Comparison of ENCODE assay signal across 8 cellular contexts in genomic region chr6:159728552-159728951, GRCh38. TPM values are rescaled to one million over a fixed set of nuclear protein-coding genes. Genes with fewer than 3 reads are reported as not detected.
DNase-seq lines count a peak whose midpoint lies in the region; ATAC-seq and TF ChIP-seq lines count a peak whose summit lies in the region.

No MANE protein-coding gene starts in this region.

- intact Hi-C loops in CD14-positive monocyte (cut with micrococcal nuclease): loop anchor here (2.0 to 10.0 kb wide), 3 partner anchors 34 to 256 kb away; partner anchors contain the start of genes ACAT2 (in 2 of the 2) and SOD2 (in 1 of the 2)
- intact Hi-C loops in dendritic cell treated with granulocyte-macrophage colony-stimulating factor and Interleukin-4, amounts not matched to agents 40 ng/mL and 50 ng/mL, for 4 days (cut with micrococcal nuclease): loop anchor here (2.0 kb wide), 1 partner anchor 32 kb away; no protein-coding TSS in a partner anchor
- intact Hi-C loops in naive thymus-derived CD4-positive, alpha-beta T cell (cut with micrococcal nuclease): loop anchor here (2.0 to 10.0 kb wide), 4 partner anchors 16 to 1544 kb away; partner anchors contain the start of genes AGPAT4 (in 1 of the 2), EZR (in 1 of the 2) and TAGAP (in 1 of the 2)

- H3K4me3 ChIP-seq in naive thymus-derived CD4-positive, alpha-beta T cell (ENCODE audit: low read length): peak overlapping the region; percentile 89

- no peak for ATAC-seq in naive thymus-derived CD4-positive, alpha-beta T cell
- no peak for ATAC-seq in omental fat pad (ENCODE audit: low FRiP score)

- H3K4me1 Mint-ChIP-seq in CD14-positive monocyte: peaks cover 45% of the 10 kb centered on the region
- H3K4me1 Mint-ChIP-seq in dendritic cell treated with granulocyte-macrophage colony-stimulating factor and Interleukin-4, amounts not matched to agents 40 ng/mL and 50 ng/mL, for 4 days (ENCODE audit: low read depth): peaks cover 36% of the 10 kb centered on the region
- H3K4me1 Mint-ChIP-seq in naive thymus-derived CD4-positive, alpha-beta T cell: peaks cover 33 to 77% (median 66%) of the 10 kb centered on the region in 7 donors

- POLR2A ChIA-PET in naive thymus-derived CD4-positive, alpha-beta T cell (lab: Charles Lee): interaction anchor here (0.6 to 5.8 kb wide), 9 partner anchors 10 to 134 kb away, joined by 3 to 115 read pairs (median 4); partner anchors contain the start of genes ACAT2, MRPL18, SOD2 and TCP1

- H3K4me3 Mint-ChIP-seq in CD14-positive monocyte: peak overlapping the region; percentile 89 to 90
- peak overlapping the region; percentile 84 for H3K4me3 Mint-ChIP-seq in dendritic cell treated with granulocyte-macrophage colony-stimulating factor and Interleukin-4, amounts not matched to agents 40 ng/mL and 50 ng/mL, for 4 days
- H3K4me3 Mint-ChIP-seq in naive thymus-derived CD4-positive, alpha-beta T cell: peak overlapping the region; percentile 85 to 96 (median 92)

- H3K36me3 ChIP-seq in naive thymus-derived CD4-positive, alpha-beta T cell (ENCODE audit: control insufficient read depth in 2 of 3, insufficient read depth in 3 of 3, low read length in 3 of 3): peaks cover 0 to 5% (median 0%) of the 10 kb centered on the region in 3 experiments

- no peaks in the 10 kb centered on the region for H3K9me3 Mint-ChIP-seq in CD14-positive monocyte
- H3K9me3 Mint-ChIP-seq in dendritic cell treated with granulocyte-macrophage colony-stimulating factor and Interleukin-4, amounts not matched to agents 40 ng/mL and 50 ng/mL, for 4 days: no peaks in the 10 kb centered on the region
- H3K9me3 Mint-ChIP-seq in naive thymus-derived CD4-positive, alpha-beta T cell: peaks cover 0 to 6% (median 0%) of the 10 kb centered on the region in 11 donors

- H3K36me3 Mint-ChIP-seq in CD14-positive monocyte: peaks cover 6 to 25% of the 10 kb centered on the region in 2 donors
- H3K36me3 Mint-ChIP-seq in dendritic cell treated with granulocyte-macrophage colony-stimulating factor and Interleukin-4, amounts not matched to agents 40 ng/mL and 50 ng/mL, for 4 days (ENCODE audit: low read depth): peaks cover 41% of the 10 kb centered on the region
- H3K36me3 Mint-ChIP-seq in naive thymus-derived CD4-positive, alpha-beta T cell: peaks cover 0 to 17% (median 3%) of the 10 kb centered on the region in 5 donors

- TF ChIP-seq CTCF in CD14-positive monocyte (IDR thresholded peaks at IDR 0.05): no peak
- TF ChIP-seq CTCF in omental fat pad (IDR thresholded peaks at IDR 0.05): no peak

- H3K27me3 ChIP-seq in naive thymus-derived CD4-positive, alpha-beta T cell (ENCODE audit: control insufficient read depth in 2 of 2, insufficient read depth in 2 of 2, low read length in 2 of 2): no peaks in the 10 kb centered on the region

- peak overlapping the region; percentile 91 for H3K27ac ChIP-seq in naive thymus-derived CD4-positive, alpha-beta T cell (ENCODE audit: low read depth, low read length)

- H3K9me3 ChIP-seq in naive thymus-derived CD4-positive, alpha-beta T cell (ENCODE audit: control insufficient read depth in 2 of 3, low read length in 3 of 3): no peaks in the 10 kb centered on the region

- H3K27ac Mint-ChIP-seq in CD14-positive monocyte: peak overlapping the region; percentile 84 to 95 (median 93)
- H3K27ac Mint-ChIP-seq in dendritic cell treated with granulocyte-macrophage colony-stimulating factor and Interleukin-4, amounts not matched to agents 40 ng/mL and 50 ng/mL, for 4 days: peak overlapping the region; percentile 97
- peak overlapping the region; percentile 85 to 95 (median 92) for H3K27ac Mint-ChIP-seq in naive thymus-derived CD4-positive, alpha-beta T cell

- H3K4me1 ChIP-seq in naive thymus-derived CD4-positive, alpha-beta T cell (ENCODE audit: control insufficient read depth in 2 of 2, insufficient read depth in 2 of 2, low read length in 2 of 2): peaks cover 34 to 36% of the 10 kb centered on the region in 2 donors

- H3K27me3 Mint-ChIP-seq in CD14-positive monocyte (ENCODE audit: low read depth in 3 of 3): no peaks in the 10 kb centered on the region
- H3K27me3 Mint-ChIP-seq in dendritic cell treated with granulocyte-macrophage colony-stimulating factor and Interleukin-4, amounts not matched to agents 40 ng/mL and 50 ng/mL, for 4 days: no peaks in the 10 kb centered on the region
- peaks cover 0 to 6% (median 0%) of the 10 kb centered on the region in 5 donors for H3K27me3 Mint-ChIP-seq in naive thymus-derived CD4-positive, alpha-beta T cell

- CTCF ChIA-PET in naive thymus-derived CD4-positive, alpha-beta T cell (lab: Charles Lee): interaction anchor here (1.4 kb wide), 1 partner anchor 37 kb away, joined by 5 read pairs; no protein-coding TSS in a partner anchor

- DNase-seq in CD14-positive monocyte (ENCODE audit: low spot score): no peak
- DNase-seq in NAMALWA (ENCODE audit: low spot score): peak; percentile 43
- peak in 1 of 9 donors; percentile 7 for DNase-seq in naive thymus-derived CD4-positive, alpha-beta T cell
- no peak for DNase-seq in NCI-H2227 (lab: John Stamatoyannopoulos, UW; ENCODE audit: unreplicated experiment)
- no peak for DNase-seq in SHP77 (lab: John Stamatoyannopoulos, UW)
- no peak for DNase-seq in omental fat pad (ENCODE audit: low spot score)
- DNase-seq in germinal center (ENCODE audit: low spot score): no peak

RNA-seq across cellular contexts. Expression of gene WTAP, which starts 1.2 kb away (rescaled TPM):
- polyA plus RNA-seq in CD14-positive monocyte: 10 to 100 TPM; 94.7 to 95.9 TPM
- total RNA-seq in naive thymus-derived CD4-positive, alpha-beta T cell: 100 to 1,000 TPM; 117 to 152 (median 141) TPM
- polyA plus RNA-seq in naive thymus-derived CD4-positive, alpha-beta T cell: 100 to 1,000 TPM; 131 to 133 TPM
- total RNA-seq in omental fat pad: 100 to 1,000 TPM in 2 of 4 donors, 10 to 100 TPM in 2; 74.8 to 202 (median 133) TPM

RNA-seq across cellular contexts. Expression of gene ACAT2, which starts 33.3 kb away (rescaled TPM):
- 10 to 100 TPM; 19.5 to 24.4 TPM for polyA plus RNA-seq in CD14-positive monocyte
- 10 to 100 TPM; 18.5 to 53.9 (median 28.0) TPM for total RNA-seq in naive thymus-derived CD4-positive, alpha-beta T cell
- 10 to 100 TPM; 29.1 to 43.1 TPM for polyA plus RNA-seq in naive thymus-derived CD4-positive, alpha-beta T cell
- total RNA-seq in omental fat pad: 10 to 100 TPM in 1 of 4 donors, 1 to 10 TPM in 3; 4.6 to 15.1 (median 6.5) TPM

RNA-seq across cellular contexts. Expression of gene SOD2, which starts 35.5 kb away (rescaled TPM):
- 100 to 1,000 TPM; 447 to 569 TPM for polyA plus RNA-seq in CD14-positive monocyte
- total RNA-seq in naive thymus-derived CD4-positive, alpha-beta T cell: 100 to 1,000 TPM in 4 of 5 experiments, 10 to 100 TPM in 1; 80.2 to 306 (median 105) TPM
- 100 to 1,000 TPM; 114 to 128 TPM for polyA plus RNA-seq in naive thymus-derived CD4-positive, alpha-beta T cell
- total RNA-seq in omental fat pad: 1,000 to 10,000 TPM in 2 of 4 donors, 100 to 1,000 TPM in 2; 455 to 1,833 (median 1,242) TPM
